Comparison of ENCODE assay signal across 1 cellular context in genomic region chr14:33917664-33918063, GRCh38.
TF ChIP-seq lines count a peak whose summit lies in the region.

No MANE protein-coding gene starts in this region.

TF ChIP-seq in H1, 55 proteins besides CTCF, POLR2A, EP300 and RAD21:
- TF ChIP-seq PHF8 (conservative IDR thresholded peaks at IDR 0.05; ENCODE audit: low read depth, low read length) = no peak
- TF ChIP-seq CHD7 (IDR thresholded peaks at IDR 0.05; ENCODE audit: insufficient replicate concordance, low read length) = no peak
- no peak for TF ChIP-seq CEBPB (IDR thresholded peaks at IDR 0.05; ENCODE audit: low read depth, low read length)
- no peak for TF ChIP-seq JUND (IDR thresholded peaks at IDR 0.05; ENCODE audit: low read length)
- no peak for TF ChIP-seq HDAC2 (IDR thresholded peaks at IDR 0.05; ENCODE audit: borderline replicate concordance in 1 of 2, low read depth in 2 of 2, low read length in 2 of 2)
- TF ChIP-seq CHD1 (IDR thresholded peaks at IDR 0.05; ENCODE audit: low read depth, low read length) = no peak
- no peak for TF ChIP-seq POLR2AphosphoS5 (IDR thresholded peaks at IDR 0.05; ENCODE audit: low read depth, low read length)
- no peak for TF ChIP-seq EZH2 (IDR thresholded peaks at IDR 0.05; ENCODE audit: low read depth, low read length, severe bottlenecking)
- TF ChIP-seq BCL11A (IDR thresholded peaks at IDR 0.05; ENCODE audit: low read depth in 2 of 2, low read length in 2 of 2) = no peak
- no peak for TF ChIP-seq CTBP2 (IDR thresholded peaks at IDR 0.05; ENCODE audit: borderline replicate concordance, insufficient read depth, insufficient read length, low read length)
- TF ChIP-seq BACH1 (IDR thresholded peaks at IDR 0.05; ENCODE audit: low read length) = no peak
TF ChIP-seq in H1: peak in this region for 0.
